ENCODE assay signal across 36 cellular contexts in genomic region chr19:58455306-58455705, GRCh38. TPM values are rescaled to one million over a fixed set of nuclear protein-coding genes. Genes with fewer than 3 reads are reported as not detected.
"Had no signal": no experiment of that assay in that cellular context is flagged by ENCODE, and none has a peak within 500 bp of the region (broad histone marks: within the 10 kb centered on the region; RNA-seq: fewer than 3 reads in every experiment).

No MANE protein-coding gene starts in this region.

- ATAC-seq: activated naive CD4-positive, alpha-beta T cell treated with anti-CD3 and anti-CD28 coated beads, Interleukin-2, amount 50 U/mL, for 72 hours; activated naive CD8-positive, alpha-beta T cell treated with anti-CD3 and anti-CD28 coated beads, Interleukin-2, amount 50 U/mL, for 24 hours; activated T-cell treated with anti-CD3 and anti-CD28 coated beads, Interleukin-2, amount 50 U/mL, for 4 hours; activated T-helper 17 cell treated with anti-CD3 and anti-CD28 coated beads, Interleukin-2, amount 50 U/mL, for 72 hours; body of pancreas had no signal

- H3K4me3 Mint-ChIP-seq: activated naive CD4-positive, alpha-beta T cell treated with anti-CD3 and anti-CD28 coated beads for 36 hours; activated naive CD4-positive, alpha-beta T cell treated with anti-CD3 and anti-CD28 coated beads, Interleukin-2, amount 10 ng/mL, durations not matched to agents 7 days and 5 days; activated naive CD4-positive, alpha-beta T cell treated with anti-CD3 and anti-CD28 coated beads, Interleukin-2, amount 50 U/mL, for 24 hours; activated naive CD8-positive, alpha-beta T cell; activated naive CD8-positive, alpha-beta T cell treated with anti-CD3 and anti-CD28 coated beads for 36 hours; activated naive CD8-positive, alpha-beta T cell treated with anti-CD3 and anti-CD28 coated beads, Interleukin-2, amount 10 ng/mL, durations not matched to agents 7 days and 5 days; activated naive CD8-positive, alpha-beta T cell treated with anti-CD3 and anti-CD28 coated beads, Interleukin-2, amount 50 U/mL, for 24 hours; activated T-cell treated with anti-CD3 and anti-CD28 coated beads, Interleukin-2, amount 50 U/mL, for 24 hours; activated T-cell treated with anti-CD3 and anti-CD28 coated beads, Interleukin-2, amount 50 U/mL, for 4 hours; activated T-helper 1 cell treated with anti-CD3 and anti-CD28 coated beads, Interleukin-12 subunit alpha, Interleukin-12 subunit beta, Interleukin-2, Interleukin-4 antibody, amounts not matched to agents 30 ng/mL and 10 ng/mL and 1 ng/mL, durations not matched to agents 14 hours and 24 hours and 36 hours; activated T-helper 17 cell treated with anti-CD3 and anti-CD28 coated beads, Interleukin-2, amount 50 U/mL, for 72 hours; brain had no signal

- H3K9me3 ChIP-seq: adrenal gland, ascending aorta, body of pancreas, breast epithelium had no signal

- H3K27me3 ChIP-seq: adrenal gland, ascending aorta, body of pancreas, brain microvascular endothelial cell, breast epithelium had no signal

- H3K36me3 ChIP-seq: cardiac muscle cell had no signal

- H3K9me3 Mint-ChIP-seq: activated naive CD4-positive, alpha-beta T cell treated with anti-CD3 and anti-CD28 coated beads for 36 hours; activated naive CD4-positive, alpha-beta T cell treated with anti-CD3 and anti-CD28 coated beads, Interleukin-2, amount 10 ng/mL, durations not matched to agents 7 days and 5 days; activated naive CD4-positive, alpha-beta T cell treated with anti-CD3 and anti-CD28 coated beads, Interleukin-2, amount 50 U/mL, for 24 hours; activated naive CD8-positive, alpha-beta T cell treated with anti-CD3 and anti-CD28 coated beads for 36 hours; activated naive CD8-positive, alpha-beta T cell treated with anti-CD3 and anti-CD28 coated beads, Interleukin-2, amount 10 ng/mL, durations not matched to agents 7 days and 5 days; activated naive CD8-positive, alpha-beta T cell treated with anti-CD3 and anti-CD28 coated beads, Interleukin-2, amount 50 U/mL, for 24 hours; activated T-cell treated with anti-CD3 and anti-CD28 coated beads, Interleukin-2, amount 50 U/mL, for 4 hours; activated T-helper 1 cell treated with anti-CD3 and anti-CD28 coated beads, Interleukin-12 subunit alpha, Interleukin-12 subunit beta, Interleukin-2, Interleukin-4 antibody, amounts not matched to agents 30 ng/mL and 10 ng/mL and 1 ng/mL, durations not matched to agents 14 hours and 24 hours and 36 hours; activated T-helper 17 cell treated with anti-CD3 and anti-CD28 coated beads, Interleukin-2, amount 50 U/mL, for 72 hours; central memory CD8-positive, alpha-beta T cell had no signal

- H3K4me1 ChIP-seq: ascending aorta, breast epithelium had no signal

- H3K27me3 Mint-ChIP-seq: activated naive CD4-positive, alpha-beta T cell treated with anti-CD3 and anti-CD28 coated beads, Interleukin-2, amount 50 U/mL, for 24 hours; activated naive CD8-positive, alpha-beta T cell; activated naive CD8-positive, alpha-beta T cell treated with anti-CD3 and anti-CD28 coated beads, Interleukin-2, amount 10 ng/mL, durations not matched to agents 7 days and 5 days; activated T-helper 17 cell treated with anti-CD3 and anti-CD28 coated beads, Interleukin-2, amount 50 U/mL, for 72 hours; brain; central memory CD8-positive, alpha-beta T cell had no signal

- H3K4me3 ChIP-seq: adrenal gland, ascending aorta, body of pancreas, breast epithelium, cardiac muscle cell had no signal

- DNase-seq: activated effector memory CD4-positive, alpha-beta T cell treated with anti-CD3 and anti-CD28 coated beads, Interleukin-2, amount 50 U/mL, for 16 hours; activated effector memory CD4-positive, alpha-beta T cell treated with Interleukin-2 at 50 U/mL for 16 hours; activated gamma-delta T cell; activated gamma-delta T cell treated with Interleukin-2 at 50 U/mL for 16 hours; activated naive CD4-positive, alpha-beta T cell; activated naive CD4-positive, alpha-beta T cell treated with anti-CD3 and anti-CD28 coated beads for 36 hours; activated naive CD4-positive, alpha-beta T cell treated with anti-CD3 and anti-CD28 coated beads, Interleukin-2, amount 10 ng/mL, durations not matched to agents 7 days and 5 days; activated naive CD4-positive, alpha-beta T cell treated with anti-CD3 and anti-CD28 coated beads, Interleukin-2, amount 50 U/mL, for 16 hours; activated naive CD4-positive, alpha-beta T cell treated with Interleukin-2 at 50 U/mL for 16 hours; activated naive CD8-positive, alpha-beta T cell treated with anti-CD3 and anti-CD28 coated beads for 36 hours; activated naive CD8-positive, alpha-beta T cell treated with anti-CD3 and anti-CD28 coated beads, Interleukin-2, amount 10 ng/mL, durations not matched to agents 7 days and 5 days; activated naive CD8-positive, alpha-beta T cell treated with anti-CD3 and anti-CD28 coated beads, Interleukin-2, amount 50 U/mL, for 24 hours; activated T-cell treated with anti-CD3 and anti-CD28 coated beads, Interleukin-2, amount 50 U/mL, for 1 hour; activated T-cell treated with anti-CD3 and anti-CD28 coated beads, Interleukin-2, amount 50 U/mL, for 24 hours; activated T-cell treated with anti-CD3 and anti-CD28 coated beads, Interleukin-2, amount 50 U/mL, for 4 hours; activated T-cell treated with anti-CD3 and anti-CD28 coated beads, Interleukin-2, amount 50 U/mL, for 48 hours; adrenal gland; amniotic stem cell; amygdala; anterior cingulate cortex; body of pancreas; brain microvascular endothelial cell; caudate nucleus; central memory CD4-positive, alpha-beta T cell; cerebellar nuclear complex had no signal

- H3K27ac Mint-ChIP-seq: activated naive CD4-positive, alpha-beta T cell treated with anti-CD3 and anti-CD28 coated beads for 36 hours; activated naive CD4-positive, alpha-beta T cell treated with anti-CD3 and anti-CD28 coated beads, Interleukin-2, amount 10 ng/mL, durations not matched to agents 7 days and 5 days; activated naive CD4-positive, alpha-beta T cell treated with anti-CD3 and anti-CD28 coated beads, Interleukin-2, amount 50 U/mL, for 24 hours; activated naive CD4-positive, alpha-beta T cell treated with anti-CD3 and anti-CD28 coated beads, Interleukin-2, amount 50 U/mL, for 72 hours; activated naive CD8-positive, alpha-beta T cell; activated naive CD8-positive, alpha-beta T cell treated with anti-CD3 and anti-CD28 coated beads for 36 hours; activated naive CD8-positive, alpha-beta T cell treated with anti-CD3 and anti-CD28 coated beads, Interleukin-2, amount 10 ng/mL, durations not matched to agents 7 days and 5 days; activated naive CD8-positive, alpha-beta T cell treated with anti-CD3 and anti-CD28 coated beads, Interleukin-2, amount 50 U/mL, for 24 hours; activated T-cell treated with anti-CD3 and anti-CD28 coated beads, Interleukin-2, amount 50 U/mL, for 24 hours; activated T-helper 1 cell treated with anti-CD3 and anti-CD28 coated beads, Interleukin-12 subunit alpha, Interleukin-12 subunit beta, Interleukin-2, Interleukin-4 antibody, amounts not matched to agents 30 ng/mL and 10 ng/mL and 1 ng/mL, durations not matched to agents 14 hours and 24 hours and 36 hours; activated T-helper 2 cell treated with anti-CD3 and anti-CD28 coated beads, Interferon-gamma antibody, Interleukin-2, Interleukin-4, amounts not matched to agents 10 μg/mL and 5 μg/mL and 100 μg/mL, durations not matched to agents 14 hours and 24 hours and 36 hours; brain had no signal

- H3K27ac ChIP-seq: adrenal gland, ascending aorta, body of pancreas, brain microvascular endothelial cell, breast epithelium, cardiac muscle cell had no signal

RNA-seq across cellular contexts. Expression of gene ZNF132, which starts 15.4 kb away (rescaled TPM):
- total RNA-seq: cardiac muscle cell had no signal
